Comparison of ENCODE assay signal across 22 cellular contexts in the genomic region with DNA sequence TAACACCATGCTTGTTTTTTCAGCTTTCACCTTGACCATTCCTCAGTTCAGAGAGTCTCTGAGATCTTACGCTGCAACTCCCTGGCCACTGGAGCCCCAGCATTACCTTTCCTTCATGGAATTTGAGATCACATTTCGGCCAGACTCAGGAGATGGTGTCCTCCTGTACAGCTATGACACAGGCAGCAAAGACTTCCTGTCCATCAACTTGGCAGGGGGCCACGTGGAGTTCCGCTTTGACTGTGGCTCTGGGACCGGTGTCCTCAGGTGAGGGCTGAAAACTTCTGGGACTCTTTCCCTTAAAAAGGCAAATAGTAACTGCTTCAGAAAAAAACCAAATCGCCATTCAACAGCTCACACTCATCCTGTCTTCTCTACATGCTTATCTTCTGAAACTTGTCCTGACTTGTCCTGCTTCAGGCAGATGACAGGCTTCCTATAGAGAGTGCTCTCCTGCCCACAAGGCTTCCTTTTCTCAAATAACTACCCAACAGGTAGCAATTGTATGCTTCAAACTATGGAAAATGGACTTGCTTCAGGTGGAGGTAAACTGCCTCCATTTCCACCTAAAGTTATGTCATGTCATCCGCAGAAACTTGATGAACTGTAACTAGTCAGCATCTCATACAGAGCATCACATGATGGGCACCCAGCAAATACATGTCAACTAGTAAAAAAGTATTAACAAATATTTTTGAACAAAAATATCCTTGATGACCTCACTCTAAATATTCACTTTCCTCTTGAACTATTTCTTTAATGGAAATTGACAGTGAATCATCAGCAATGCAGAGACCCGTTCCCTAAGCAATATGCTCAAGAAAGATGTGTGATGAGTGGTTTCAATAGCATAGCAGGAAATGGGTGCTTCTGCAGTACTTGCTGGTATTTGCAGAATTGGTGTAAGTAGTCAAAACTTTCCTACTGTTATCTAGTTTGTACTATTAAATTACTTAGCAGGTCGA.
DNase-seq lines count a peak whose midpoint lies in the region; ATAC-seq, FAIRE-seq and TF ChIP-seq lines count a peak whose summit lies in the region.
"Had no signal": no experiment of that assay in that cellular context is flagged by ENCODE, and none has a peak within 500 bp of the region (broad histone marks: within the 10 kb centered on the region; RNA-seq: fewer than 3 reads in every experiment).

No MANE protein-coding gene starts in this region.

- H3K4me3 ChIP-seq in K562 (no peak overlapping the region), osteoblast (ENCODE audit: insufficient read depth, low read length) (no peak overlapping the region), hepatocyte (no peak overlapping the region)
- H3K4me3 ChIP-seq: thyroid gland had no signal

- no peaks in the 10 kb centered on the region for H3K9me3 ChIP-seq in K562 (replicated peaks; ENCODE audit: control insufficient read depth, insufficient read depth, low read depth, low read length)
- H3K9me3 ChIP-seq in osteoblast (ENCODE audit: low read depth, low read length) = no peaks in the 10 kb centered on the region
- H3K9me3 ChIP-seq in hepatocyte (ENCODE audit: low read depth) = no peaks in the 10 kb centered on the region
- H3K9me3 ChIP-seq: thyroid gland had no signal

- CTCF ChIA-PET in K562 (lab: Yijun Ruan, JAX; ENCODE audit: low intra/inter-chr PET ratio) = no interaction called here

- H3K9ac ChIP-seq in K562 (ENCODE audit: insufficient read depth in 1 of 2, low read depth in 2 of 2, low read length in 2 of 2) = no peak overlapping the region

- H3K27me3 ChIP-seq in K562 (ENCODE audit: control insufficient read depth in 2 of 2, insufficient read depth in 2 of 2, low read length in 2 of 2) (peaks cover 0 to 11% of the 10 kb centered on the region in 2 experiments; a peak in 3 of 5 replicates), osteoblast (ENCODE audit: insufficient read depth, low read length) (no peaks in the 10 kb centered on the region), hepatocyte (no peaks in the 10 kb centered on the region)
- H3K27me3 ChIP-seq: thyroid gland had no signal

- H3K9me2 ChIP-seq in hepatocyte (replicated peaks; ENCODE audit: insufficient read depth) = no peaks in the 10 kb centered on the region

- no peak for TF ChIP-seq EP300 in K562 (IDR thresholded peaks at IDR 0.05; ENCODE audit: low read length)

- in situ Hi-C loops in K562 (cut with MboI) = no loop called here

- TF ChIP-seq POLR2A in K562 (conservative IDR thresholded peaks at IDR 0.05) = no peak

- H3K79me2 ChIP-seq in K562 (ENCODE audit: control insufficient read depth, insufficient read depth, low read length) = no peaks in the 10 kb centered on the region
- no peaks in the 10 kb centered on the region for H3K79me2 ChIP-seq in osteoblast (ENCODE audit: insufficient read depth, low read length)
- no peaks in the 10 kb centered on the region for H3K79me2 ChIP-seq in hepatocyte

- no peaks in the 10 kb centered on the region for H3K36me3 ChIP-seq in K562 (ENCODE audit: control insufficient read depth, insufficient read depth, low read length)
- H3K36me3 ChIP-seq in osteoblast (ENCODE audit: insufficient read depth, low read length) = no peaks in the 10 kb centered on the region
- H3K36me3 ChIP-seq in hepatocyte (replicated peaks; ENCODE audit: insufficient read depth, low read depth) = no peaks in the 10 kb centered on the region
- H3K36me3 ChIP-seq: thyroid gland had no signal

- no TSS peak for BruUV-seq in K562 (replicated peaks; lab: Mats Ljungman, UMichigan)

- no peak overlapping the region for H3K4me2 ChIP-seq in K562 (ENCODE audit: insufficient read depth, low read length)
- no peak overlapping the region for H3K4me2 ChIP-seq in osteoblast (ENCODE audit: insufficient read depth, low read length)
- H3K4me2 ChIP-seq in hepatocyte = no peak overlapping the region

- peak; percentile 1 for DNase-seq in DMS53 (lab: John Stamatoyannopoulos, UW)
- no peak for DNase-seq in DMS53 treated with DMSO at 0.1 percent for 48 hours (lab: John Stamatoyannopoulos, UW; ENCODE audit: unreplicated experiment)
- peak; percentile 46 for DNase-seq in HPDE6-E6E7 (ENCODE audit: extremely low spot score)
- DNase-seq in K562 (ENCODE audit: extremely low read depth in 1 of 4, low spot score in 3 of 4) = no peak
- no peak for DNase-seq in osteoblast (ENCODE audit: insufficient read length, low spot score, missing footprints)
- DNase-seq in hepatocyte (ENCODE audit: low spot score) = no peak
- DNase-seq in HuH-7 (ENCODE audit: low spot score) = no peak
- DNase-seq in mesenteric fat pad (ENCODE audit: low spot score) = no peak
- DNase-seq: 8988T; activated CD4-positive, alpha-beta T cell treated with anti-CD3 and anti-CD28 coated beads, Interleukin-2, amount 50 U/mL, for 1 hour; activated T-cell treated with anti-CD3 and anti-CD28 coated beads, Interleukin-2, amount 50 U/mL, for 24 hours; C1 segment of cervical spinal cord; hypothalamus; left cardiac atrium; NCI-H1048; nucleus accumbens; stimulated activated CD4-positive, alpha-beta T cell treated with anti-CD3 and anti-CD28 coated beads, Interleukin-4, amount 100 ng/mL, for 24 hours; stimulated activated CD8-positive, alpha-beta memory T cell treated with anti-CD3 and anti-CD28 coated beads, Interleukin-4, amount 100 ng/mL, for 48 hours; T1000; thyroid gland had no signal

- no peak; the same call in 2 of the 3 replicates for ATAC-seq in K562
- ATAC-seq: activated naive CD4-positive, alpha-beta T cell treated with anti-CD3 and anti-CD28 coated beads, Interleukin-2, amount 50 U/mL, for 72 hours had no signal

- TF ChIP-seq CTCF in K562 (IDR thresholded peaks at IDR 0.05 in 2 of 3, conservative IDR thresholded peaks at IDR 0.05 in 1 of 3; ENCODE audit: insufficient read depth in 2 of 3, low read depth in 1 of 3, low read length in 3 of 3) (no peak), osteoblast (IDR thresholded peaks at IDR 0.05; ENCODE audit: extremely low read depth, low read depth, low read length) (no peak), hepatocyte (IDR thresholded peaks at IDR 0.05; ENCODE audit: poor library complexity) (no peak)

- WGBS in K562 (ENCODE audit: insufficient coverage, low coverage, missing lambda C conversion rate) = 3% methylated on average over 9 of the region's 9 CpGs
- 85% methylated on average over 9 of the region's 9 CpGs for WGBS in hepatocyte (ENCODE audit: low lambda C conversion rate, missing lambda C conversion rate)

- H3K27ac ChIP-seq in K562 (ENCODE audit: extremely low read depth, low read depth, low read length) = no peak overlapping the region
- peak overlapping the region; percentile 6 for H3K27ac ChIP-seq in osteoblast (ENCODE audit: low read depth, low read length)
- no peak overlapping the region for H3K27ac ChIP-seq in hepatocyte
- H3K27ac ChIP-seq: thyroid gland had no signal

- POLR2A ChIA-PET in K562 (lab: Yijun Ruan, JAX) = interaction anchor here (0.7 to 0.8 kb wide), 2 partner anchors 21 to 1678 kb away, joined by 3 read pairs; no protein-coding TSS in a partner anchor

- no peak for TF ChIP-seq RAD21 in K562 (CRISPR knock-in tag; conservative IDR thresholded peaks at IDR 0.05 in 1 of 2, IDR thresholded peaks at IDR 0.05 in 1 of 2)

- H4K20me1 ChIP-seq in K562 (replicated peaks; ENCODE audit: control insufficient read depth, insufficient read depth, low read length) = no peaks in the 10 kb centered on the region
- H4K20me1 ChIP-seq in osteoblast (ENCODE audit: insufficient read depth, low read length) = no peaks in the 10 kb centered on the region
- H4K20me1 ChIP-seq in hepatocyte (ENCODE audit: insufficient read depth, poor library complexity, severe bottlenecking) = no peaks in the 10 kb centered on the region

- H3K4me1 ChIP-seq in K562 (replicated peaks in 1 of 2; ENCODE audit: control insufficient read depth in 2 of 2, insufficient read depth in 2 of 2, low read length in 2 of 2) (no peaks in the 10 kb centered on the region; a peak in 1 of 5 replicates), osteoblast (ENCODE audit: insufficient read depth, low read length) (peaks cover 43% of the 10 kb centered on the region), hepatocyte (ENCODE audit: insufficient read depth) (no peaks in the 10 kb centered on the region)
- H3K4me1 ChIP-seq: thyroid gland had no signal

- FAIRE-seq in K562 (lab: Jason Lieb, UNC) = no peak
- FAIRE-seq: GM18507 had no signal

- H3K9me1 ChIP-seq in K562 (ENCODE audit: control insufficient read depth, insufficient read depth, low read length) = no peaks in the 10 kb centered on the region

- H2AFZ ChIP-seq in K562 (ENCODE audit: low read depth, low read length) = no peak overlapping the region
- peak overlapping the region; percentile 31 for H2AFZ ChIP-seq in osteoblast (ENCODE audit: low read length)
- H2AFZ ChIP-seq in hepatocyte = no peak overlapping the region

- intact Hi-C loops in K562 (cut with micrococcal nuclease) = no loop called here

TF ChIP-seq in K562, 482 proteins besides CTCF, POLR2A, EP300 and RAD21 (continues in another document):
- TF ChIP-seq, protein P1, sequence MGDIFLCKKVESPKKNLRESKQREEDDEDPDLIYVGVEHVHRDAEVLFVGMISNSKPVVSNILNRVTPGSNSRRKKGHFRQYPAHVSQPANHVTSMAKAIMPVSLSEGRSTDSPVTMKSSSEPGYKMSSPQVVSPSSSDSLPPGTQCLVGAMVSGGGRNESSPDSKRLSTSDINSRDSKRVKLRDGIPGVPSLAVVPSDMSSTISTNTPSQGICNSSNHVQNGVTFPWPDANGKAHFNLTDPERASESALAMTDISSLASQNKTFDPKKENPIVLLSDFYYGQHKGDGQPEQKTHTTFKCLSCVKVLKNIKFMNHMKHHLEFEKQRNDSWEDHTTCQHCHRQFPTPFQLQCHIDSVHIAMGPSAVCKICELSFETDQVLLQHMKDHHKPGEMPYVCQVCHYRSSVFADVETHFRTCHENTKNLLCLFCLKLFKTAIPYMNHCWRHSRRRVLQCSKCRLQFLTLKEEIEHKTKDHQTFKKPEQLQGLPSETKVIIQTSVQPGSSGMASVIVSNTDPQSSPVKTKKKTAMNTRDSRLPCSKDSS (IDR thresholded peaks at IDR 0.05; ENCODE audit: low read depth, partially characterized antibody) = no peak
- TF ChIP-seq, protein P2, sequence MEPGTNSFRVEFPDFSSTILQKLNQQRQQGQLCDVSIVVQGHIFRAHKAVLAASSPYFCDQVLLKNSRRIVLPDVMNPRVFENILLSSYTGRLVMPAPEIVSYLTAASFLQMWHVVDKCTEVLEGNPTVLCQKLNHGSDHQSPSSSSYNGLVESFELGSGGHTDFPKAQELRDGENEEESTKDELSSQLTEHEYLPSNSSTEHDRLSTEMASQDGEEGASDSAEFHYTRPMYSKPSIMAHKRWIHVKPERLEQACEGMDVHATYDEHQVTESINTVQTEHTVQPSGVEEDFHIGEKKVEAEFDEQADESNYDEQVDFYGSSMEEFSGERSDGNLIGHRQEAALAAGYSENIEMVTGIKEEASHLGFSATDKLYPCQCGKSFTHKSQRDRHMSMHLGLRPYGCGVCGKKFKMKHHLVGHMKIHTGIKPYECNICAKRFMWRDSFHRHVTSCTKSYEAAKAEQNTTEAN (CRISPR knock-in tag; IDR thresholded peaks at IDR 0.05) = no peak
- TF ChIP-seq SP2 (IDR thresholded peaks at IDR 0.05; ENCODE audit: extremely low read depth, low read depth, low read length, poor library complexity, severe bottlenecking) (no peak), PRMT5 (CRISPR knock-in tag; IDR thresholded peaks at IDR 0.05) (no peak)

Comparison
In these comparisons a context has a peak if more than half of its experiments do, and no peak if none do; other contexts are left out.
1. DNase-seq: peak in DMS53 (single experiment) and HPDE6-E6E7 (single experiment); none in DMS53 treated with DMSO at 0.1 percent for 48 hours (single experiment), K562 (0 of 4), osteoblast (single experiment), hepatocyte (single experiment), HuH-7 (single experiment) and mesenteric fat pad (single experiment).